Comparison of ENCODE assay signal across 11 cellular contexts in the genomic region with DNA sequence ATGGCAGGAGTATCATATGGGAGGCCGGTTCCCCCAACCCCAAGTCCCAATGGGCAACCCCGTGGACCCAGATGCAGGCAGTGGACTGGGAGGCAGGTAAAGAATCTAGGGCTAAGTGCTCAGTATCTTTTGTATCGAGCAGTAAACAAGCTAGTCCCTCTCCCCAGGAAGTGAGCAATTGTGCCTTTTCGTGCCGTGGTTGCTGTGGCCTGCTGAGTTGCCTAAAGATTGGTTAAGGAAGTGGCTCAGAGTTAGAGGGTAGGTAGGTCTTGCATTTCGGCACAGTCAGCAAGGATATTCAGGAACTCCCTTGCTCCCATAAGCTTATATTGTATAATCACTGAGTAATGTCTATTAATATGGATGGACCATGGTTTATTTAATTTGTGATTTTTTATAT. TPM values are rescaled to one million over a fixed set of nuclear protein-coding genes. Genes with fewer than 3 reads are reported as not detected.
DNase-seq lines count a peak whose midpoint lies in the region; ATAC-seq, FAIRE-seq and TF ChIP-seq lines count a peak whose summit lies in the region.
"Had no signal": no experiment of that assay in that cellular context is flagged by ENCODE, and none has a peak within 500 bp of the region (broad histone marks: within the 10 kb centered on the region; RNA-seq: fewer than 3 reads in every experiment).

No MANE protein-coding gene starts in this region.

- DNase-seq in DMS153 (lab: John Stamatoyannopoulos, UW) (peak; percentile 13), DMS153 treated with DMSO at 0.1 percent for 48 hours (lab: John Stamatoyannopoulos, UW; ENCODE audit: unreplicated experiment) (no peak), WTC11 (ENCODE audit: low spot score) (no peak), bronchial epithelial cell (ENCODE audit: low read depth) (peak; percentile 67), NCI-H69 (lab: John Stamatoyannopoulos, UW) (no peak), T1000 (lab: John Stamatoyannopoulos, UW) (no peak), brain microvascular endothelial cell (no peak)
- DNase-seq in stimulated activated CD8-positive, alpha-beta memory T cell treated with anti-CD3 and anti-CD28 coated beads, Interleukin-7, amount 100 ng/mL, for 4 hours (ENCODE audit: low read depth in 2 of 2) = peak; percentile 36
- DNase-seq: left lung had no signal

- H3K27ac ChIP-seq in brain microvascular endothelial cell = no peak overlapping the region
- H3K27ac ChIP-seq: 22Rv1, left lung had no signal

- no peak for FAIRE-seq in bronchial epithelial cell (lab: Jason Lieb, UNC)

- H3K4me1 Mint-ChIP-seq in WTC11 = peaks cover 12% of the 10 kb centered on the region

- CTCF ChIA-PET in WTC11 (lab: Charles Lee) = no interaction called here

- peaks cover 47% of the 10 kb centered on the region for H3K27me3 Mint-ChIP-seq in WTC11 (ENCODE audit: low read depth)

- POLR2A ChIA-PET in WTC11 (lab: Charles Lee) = no interaction called here

- H3K36me3 Mint-ChIP-seq in WTC11 = peaks cover 4% of the 10 kb centered on the region

- ATAC-seq in WTC11 = peak; percentile 60
- ATAC-seq: left lung had no signal

- no peak for TF ChIP-seq CTCF in WTC11 (IDR thresholded peaks at IDR 0.05)
- no peak for TF ChIP-seq CTCF in bronchial epithelial cell (IDR thresholded peaks at IDR 0.05; ENCODE audit: insufficient read depth, low read length, severe bottlenecking)
- TF ChIP-seq CTCF in brain microvascular endothelial cell (IDR thresholded peaks at IDR 0.05; ENCODE audit: low read depth, low read length, missing control alignments) = no peak

- no peaks in the 10 kb centered on the region for H3K27me3 ChIP-seq in bronchial epithelial cell (ENCODE audit: control insufficient read depth, insufficient read depth, low read length)
- no peaks in the 10 kb centered on the region for H3K27me3 ChIP-seq in brain microvascular endothelial cell (replicated peaks)

- H3K27ac Mint-ChIP-seq in WTC11 = no peak overlapping the region

- H3K4me3 Mint-ChIP-seq in WTC11 = no peak overlapping the region

- H3K36me3 ChIP-seq in bronchial epithelial cell (ENCODE audit: control insufficient read depth, insufficient read depth, low read length) = no peaks in the 10 kb centered on the region
- H3K36me3 ChIP-seq in brain microvascular endothelial cell (replicated peaks) = no peaks in the 10 kb centered on the region
- H3K36me3 ChIP-seq: left lung had no signal

- peaks cover 20% of the 10 kb centered on the region for H3K9me3 Mint-ChIP-seq in WTC11

- in situ Hi-C loops in brain microvascular endothelial cell (cut with HindIII; ENCODE audit: low pct_ligation_motif_present, low sequenced_read_pairs) = no loop called here

- H3K4me3 ChIP-seq in bronchial epithelial cell (ENCODE audit: low read depth, low read length) (no peak overlapping the region), brain microvascular endothelial cell (ENCODE audit: low read depth, low read length) (no peak overlapping the region)
- H3K4me3 ChIP-seq: left lung had no signal

TF ChIP-seq in WTC11, 78 proteins besides CTCF, POLR2A, EP300 and RAD21 (continues in another document):
- TF ChIP-seq ESRRA (CRISPR knock-in tag; IDR thresholded peaks at IDR 0.05; ENCODE audit: borderline replicate concordance) (no peak), ZNF423 (CRISPR knock-in tag; IDR thresholded peaks at IDR 0.05) (no peak), CBFB (CRISPR knock-in tag; IDR thresholded peaks at IDR 0.05; ENCODE audit: low read depth) (no peak), RORB (CRISPR knock-in tag; IDR thresholded peaks at IDR 0.05) (no peak), ETV6 (CRISPR knock-in tag; IDR thresholded peaks at IDR 0.05) (no peak)
- TF ChIP-seq, protein P1, sequence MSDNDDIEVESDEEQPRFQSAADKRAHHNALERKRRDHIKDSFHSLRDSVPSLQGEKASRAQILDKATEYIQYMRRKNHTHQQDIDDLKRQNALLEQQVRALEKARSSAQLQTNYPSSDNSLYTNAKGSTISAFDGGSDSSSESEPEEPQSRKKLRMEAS (CRISPR knock-in tag; IDR thresholded peaks at IDR 0.05) = no peak
- TF ChIP-seq, protein P2, sequence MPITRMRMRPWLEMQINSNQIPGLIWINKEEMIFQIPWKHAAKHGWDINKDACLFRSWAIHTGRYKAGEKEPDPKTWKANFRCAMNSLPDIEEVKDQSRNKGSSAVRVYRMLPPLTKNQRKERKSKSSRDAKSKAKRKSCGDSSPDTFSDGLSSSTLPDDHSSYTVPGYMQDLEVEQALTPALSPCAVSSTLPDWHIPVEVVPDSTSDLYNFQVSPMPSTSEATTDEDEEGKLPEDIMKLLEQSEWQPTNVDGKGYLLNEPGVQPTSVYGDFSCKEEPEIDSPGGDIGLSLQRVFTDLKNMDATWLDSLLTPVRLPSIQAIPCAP (CRISPR knock-in tag; IDR thresholded peaks at IDR 0.05) = no peak
- TF ChIP-seq, protein P3, sequence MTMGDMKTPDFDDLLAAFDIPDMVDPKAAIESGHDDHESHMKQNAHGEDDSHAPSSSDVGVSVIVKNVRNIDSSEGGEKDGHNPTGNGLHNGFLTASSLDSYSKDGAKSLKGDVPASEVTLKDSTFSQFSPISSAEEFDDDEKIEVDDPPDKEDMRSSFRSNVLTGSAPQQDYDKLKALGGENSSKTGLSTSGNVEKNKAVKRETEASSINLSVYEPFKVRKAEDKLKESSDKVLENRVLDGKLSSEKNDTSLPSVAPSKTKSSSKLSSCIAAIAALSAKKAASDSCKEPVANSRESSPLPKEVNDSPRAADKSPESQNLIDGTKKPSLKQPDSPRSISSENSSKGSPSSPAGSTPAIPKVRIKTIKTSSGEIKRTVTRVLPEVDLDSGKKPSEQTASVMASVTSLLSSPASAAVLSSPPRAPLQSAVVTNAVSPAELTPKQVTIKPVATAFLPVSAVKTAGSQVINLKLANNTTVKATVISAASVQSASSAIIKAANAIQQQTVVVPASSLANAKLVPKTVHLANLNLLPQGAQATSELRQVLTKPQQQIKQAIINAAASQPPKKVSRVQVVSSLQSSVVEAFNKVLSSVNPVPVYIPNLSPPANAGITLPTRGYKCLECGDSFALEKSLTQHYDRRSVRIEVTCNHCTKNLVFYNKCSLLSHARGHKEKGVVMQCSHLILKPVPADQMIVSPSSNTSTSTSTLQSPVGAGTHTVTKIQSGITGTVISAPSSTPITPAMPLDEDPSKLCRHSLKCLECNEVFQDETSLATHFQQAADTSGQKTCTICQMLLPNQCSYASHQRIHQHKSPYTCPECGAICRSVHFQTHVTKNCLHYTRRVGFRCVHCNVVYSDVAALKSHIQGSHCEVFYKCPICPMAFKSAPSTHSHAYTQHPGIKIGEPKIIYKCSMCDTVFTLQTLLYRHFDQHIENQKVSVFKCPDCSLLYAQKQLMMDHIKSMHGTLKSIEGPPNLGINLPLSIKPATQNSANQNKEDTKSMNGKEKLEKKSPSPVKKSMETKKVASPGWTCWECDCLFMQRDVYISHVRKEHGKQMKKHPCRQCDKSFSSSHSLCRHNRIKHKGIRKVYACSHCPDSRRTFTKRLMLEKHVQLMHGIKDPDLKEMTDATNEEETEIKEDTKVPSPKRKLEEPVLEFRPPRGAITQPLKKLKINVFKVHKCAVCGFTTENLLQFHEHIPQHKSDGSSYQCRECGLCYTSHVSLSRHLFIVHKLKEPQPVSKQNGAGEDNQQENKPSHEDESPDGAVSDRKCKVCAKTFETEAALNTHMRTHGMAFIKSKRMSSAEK (CRISPR knock-in tag; IDR thresholded peaks at IDR 0.05; ENCODE audit: borderline replicate concordance) = no peak
- TF ChIP-seq, protein P4, sequence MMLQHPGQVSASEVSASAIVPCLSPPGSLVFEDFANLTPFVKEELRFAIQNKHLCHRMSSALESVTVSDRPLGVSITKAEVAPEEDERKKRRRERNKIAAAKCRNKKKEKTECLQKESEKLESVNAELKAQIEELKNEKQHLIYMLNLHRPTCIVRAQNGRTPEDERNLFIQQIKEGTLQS (CRISPR knock-in tag; conservative IDR thresholded peaks at IDR 0.05) = no peak
- TF ChIP-seq, protein P5, sequence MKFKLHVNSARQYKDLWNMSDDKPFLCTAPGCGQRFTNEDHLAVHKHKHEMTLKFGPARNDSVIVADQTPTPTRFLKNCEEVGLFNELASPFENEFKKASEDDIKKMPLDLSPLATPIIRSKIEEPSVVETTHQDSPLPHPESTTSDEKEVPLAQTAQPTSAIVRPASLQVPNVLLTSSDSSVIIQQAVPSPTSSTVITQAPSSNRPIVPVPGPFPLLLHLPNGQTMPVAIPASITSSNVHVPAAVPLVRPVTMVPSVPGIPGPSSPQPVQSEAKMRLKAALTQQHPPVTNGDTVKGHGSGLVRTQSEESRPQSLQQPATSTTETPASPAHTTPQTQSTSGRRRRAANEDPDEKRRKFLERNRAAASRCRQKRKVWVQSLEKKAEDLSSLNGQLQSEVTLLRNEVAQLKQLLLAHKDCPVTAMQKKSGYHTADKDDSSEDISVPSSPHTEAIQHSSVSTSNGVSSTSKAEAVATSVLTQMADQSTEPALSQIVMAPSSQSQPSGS (CRISPR knock-in tag; IDR thresholded peaks at IDR 0.05; ENCODE audit: borderline replicate concordance, low read depth) = no peak
- TF ChIP-seq, protein P6, sequence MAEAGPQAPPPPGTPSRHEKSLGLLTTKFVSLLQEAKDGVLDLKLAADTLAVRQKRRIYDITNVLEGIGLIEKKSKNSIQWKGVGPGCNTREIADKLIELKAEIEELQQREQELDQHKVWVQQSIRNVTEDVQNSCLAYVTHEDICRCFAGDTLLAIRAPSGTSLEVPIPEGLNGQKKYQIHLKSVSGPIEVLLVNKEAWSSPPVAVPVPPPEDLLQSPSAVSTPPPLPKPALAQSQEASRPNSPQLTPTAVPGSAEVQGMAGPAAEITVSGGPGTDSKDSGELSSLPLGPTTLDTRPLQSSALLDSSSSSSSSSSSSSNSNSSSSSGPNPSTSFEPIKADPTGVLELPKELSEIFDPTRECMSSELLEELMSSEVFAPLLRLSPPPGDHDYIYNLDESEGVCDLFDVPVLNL (CRISPR knock-in tag; IDR thresholded peaks at IDR 0.05; ENCODE audit: borderline replicate concordance, low read depth) = no peak

RNA-seq across cellular contexts. Expression of a gene that starts 1.3 kb away (rescaled TPM):
- total RNA-seq in WTC11 (2021) = 0.02 TPM in 1 of 3 replicates, not detected in the others
- total RNA-seq in bronchial epithelial cell = not detected in 2 replicates
- total RNA-seq: dermis microvascular lymphatic vessel endothelial cell had no signal

RNA-seq across cellular contexts. Expression of a gene that starts 10.9 kb away (rescaled TPM):
- total RNA-seq in WTC11 (2021) = 147 to 164 TPM (median 152 TPM) in 3 replicates
- 95.0 and 97.8 TPM in 2 replicates for total RNA-seq in bronchial epithelial cell

Comparison
In these comparisons a context has a peak if more than half of its experiments do, and no peak if none do; other contexts are left out.
1. DNase-seq: peak in DMS153 (single experiment), bronchial epithelial cell (single experiment) and stimulated activated CD8-positive, alpha-beta memory T cell treated with anti-CD3 and anti-CD28 coated beads, Interleukin-7, amount 100 ng/mL, for 4 hours (2 of 2); none in DMS153 treated with DMSO at 0.1 percent for 48 hours (single experiment), WTC11 (single experiment), NCI-H69 (single experiment), T1000 (single experiment) and brain microvascular endothelial cell (single experiment).